Comparison of ENCODE assay signal across 8 cellular contexts in genomic region chr9:36154213-36154952, GRCh38. TPM values are rescaled to one million over a fixed set of nuclear protein-coding genes. Genes with fewer than 3 reads are reported as not detected.
DNase-seq lines count a peak whose midpoint lies in the region; ATAC-seq and TF ChIP-seq lines count a peak whose summit lies in the region.

No MANE protein-coding gene starts in this region.

- peak overlapping the region; percentile 59 for H3K27ac ChIP-seq in lower lobe of right lung
- peak overlapping the region; percentile 69 for H3K27ac ChIP-seq in temporal lobe (ENCODE audit: low read depth, low read length)

- no peak for TF ChIP-seq CTCF in BE2C (IDR thresholded peaks at IDR 0.05; ENCODE audit: low read depth, low read length)
- no peak for TF ChIP-seq CTCF in cardiac fibroblast (IDR thresholded peaks at IDR 0.05; ENCODE audit: low read depth, low read length)
- TF ChIP-seq CTCF in lower lobe of right lung (IDR thresholded peaks at IDR 0.05), result no peak

- H3K4me3 ChIP-seq in BE2C (ENCODE audit: low read depth, low read length), result no peak overlapping the region
- no peak overlapping the region for H3K4me3 ChIP-seq in cardiac fibroblast (replicated peaks in 1 of 2; ENCODE audit: low read depth in 2 of 2, low read length in 2 of 2)
- H3K4me3 ChIP-seq in lower lobe of right lung, result no peak overlapping the region

- H3K4me1 ChIP-seq in BE2C (peaks cover 13% of the 10 kb centered on the region), lower lobe of right lung (peaks cover 78% of the 10 kb centered on the region)

- intact Hi-C loops in lower lobe of right lung (cut with DNase I), result no loop called here

- peaks cover 2% of the 10 kb centered on the region; the same call in 1 of the 2 replicates for H3K36me3 ChIP-seq in BE2C
- peaks cover 17% of the 10 kb centered on the region for H3K36me3 ChIP-seq in lower lobe of right lung

- H3K9me3 ChIP-seq in BE2C, result no peaks in the 10 kb centered on the region
- H3K9me3 ChIP-seq in lower lobe of right lung, result no peaks in the 10 kb centered on the region

- DNase-seq in BE2C, result peak; percentile 29
- peak; percentile 44 for DNase-seq in NAMALWA (ENCODE audit: low spot score)
- peak; percentile 84 to 91 for DNase-seq in cardiac fibroblast (ENCODE audit: low read depth in 2 of 2)
- DNase-seq in lower lobe of right lung, result peak; percentile 77
- no peak for DNase-seq in NCI-H526 treated with DMSO at 0.1 percent for 48 hours (lab: John Stamatoyannopoulos, UW)
- DNase-seq in NCI-H1417 treated with DMSO at 0.1 percent for 48 hours (lab: John Stamatoyannopoulos, UW), result no peak

- H3K27me3 ChIP-seq in BE2C, result no peaks in the 10 kb centered on the region
- H3K27me3 ChIP-seq in lower lobe of right lung (ENCODE audit: low read depth), result no peaks in the 10 kb centered on the region

- ATAC-seq in lower lobe of right lung, result peak; percentile 58 to 67
- ATAC-seq in HG02981 (IDR thresholded peaks at IDR 0.05; ENCODE audit: unreplicated experiment), result no peak

RNA-seq across cellular contexts. Expression of gene CCIN, which starts 14.8 kb away (rescaled TPM):
- polyA plus RNA-seq in BE2C (2012; ENCODE audit: insufficient read depth, insufficient read length, low read depth), result not detected
- total RNA-seq in lower lobe of right lung, result 0.18 TPM
- total RNA-seq in temporal lobe, result under 0.01 TPM

RNA-seq across cellular contexts. Expression of gene GLIPR2, which starts 17.9 kb away (rescaled TPM):
- polyA plus RNA-seq in BE2C (2012; ENCODE audit: insufficient read depth, insufficient read length, low read depth), result 15.8 TPM
- total RNA-seq in lower lobe of right lung (108 TPM), temporal lobe (3.9 TPM)

RNA-seq across cellular contexts. Expression of gene CLTA, which starts 36.3 kb away (rescaled TPM):
- 209 TPM for polyA plus RNA-seq in BE2C (2012; ENCODE audit: insufficient read depth, insufficient read length, low read depth)
- total RNA-seq in lower lobe of right lung, result 177 TPM
- total RNA-seq in temporal lobe, result 92.9 TPM

Comparison
In these comparisons a context has a peak if more than half of its experiments do, and no peak if none do; other contexts are left out.
1. DNase-seq: peak in BE2C (single experiment), NAMALWA (single experiment), cardiac fibroblast (2 of 2) and lower lobe of right lung (single experiment); none in NCI-H526 treated with DMSO at 0.1 percent for 48 hours (single experiment) and NCI-H1417 treated with DMSO at 0.1 percent for 48 hours (single experiment).
2. RNA of gene GLIPR2, which starts 17.9 kb away (total RNA-seq): 108 TPM in lower lobe of right lung (single experiment); 3.9 TPM in temporal lobe (single experiment); every median in the first group is over 10 times any median in the second.